ENCODE assay signal across 8 cellular contexts in genomic region chr17:79835953-79836951, GRCh38. TPM values are rescaled to one million over a fixed set of nuclear protein-coding genes. Genes with fewer than 3 reads are reported as not detected.
DNase-seq lines count a peak whose midpoint lies in the region; ATAC-seq and TF ChIP-seq lines count a peak whose summit lies in the region.

No MANE protein-coding gene starts in this region.

- peaks cover 11% of the 10 kb centered on the region for H3K4me1 Mint-ChIP-seq in T-helper 2 cell treated with Interferon-gamma antibody and Interleukin-4, amounts not matched to agents 5 μg/mL and 100 μg/mL, for 36 hours (ENCODE audit: low read depth)

- peaks cover 63% of the 10 kb centered on the region for H3K79me2 ChIP-seq in OCI-LY3 (ENCODE audit: low read length)

- peaks cover 58% of the 10 kb centered on the region for H3K36me3 ChIP-seq in OCI-LY3 (replicated peaks; ENCODE audit: low read depth, low read length)

- no peak overlapping the region for H2AFZ ChIP-seq in OCI-LY3 (ENCODE audit: low read depth, low read length)

- H3K9me3 ChIP-seq in OCI-LY3 (ENCODE audit: insufficient read depth, low read length), result no peaks in the 10 kb centered on the region

- peak overlapping the region; percentile 78 for H3K9ac ChIP-seq in OCI-LY3 (ENCODE audit: low read length)

- H4K20me1 ChIP-seq in OCI-LY3 (ENCODE audit: insufficient read depth, low read length), result peaks cover 74% of the 10 kb centered on the region

- H3K9me3 Mint-ChIP-seq in T-helper 2 cell treated with Interferon-gamma antibody and Interleukin-4, amounts not matched to agents 5 μg/mL and 100 μg/mL, for 36 hours, result no peaks in the 10 kb centered on the region

- peaks cover 31% of the 10 kb centered on the region for H3K36me3 Mint-ChIP-seq in T-helper 2 cell treated with Interferon-gamma antibody and Interleukin-4, amounts not matched to agents 5 μg/mL and 100 μg/mL, for 36 hours (ENCODE audit: low read depth)

- H3K4me1 ChIP-seq in OCI-LY3 (ENCODE audit: low read length), result peaks cover 18% of the 10 kb centered on the region

- H3K4me3 ChIP-seq in OCI-LY3 (ENCODE audit: low read length), result peak overlapping the region; percentile 99

- peaks cover 7% of the 10 kb centered on the region for H3K27me3 Mint-ChIP-seq in T-helper 2 cell treated with Interferon-gamma antibody and Interleukin-4, amounts not matched to agents 5 μg/mL and 100 μg/mL, for 36 hours (ENCODE audit: low read depth)

- H3K27ac ChIP-seq in OCI-LY3 (ENCODE audit: low read length), result peak overlapping the region; percentile 69

- no peak for TF ChIP-seq CTCF in OCI-LY3 (IDR thresholded peaks at IDR 0.05; ENCODE audit: low read depth, low read length)

- intact Hi-C loops in posterior vena cava (cut with DNase I), result loop anchor here in 1 of 2 donors (5.0 kb wide), 1 partner anchor 39 kb away; the partner anchor contains the start of gene CBX8

- H3K4me3 Mint-ChIP-seq in T-helper 2 cell treated with Interferon-gamma antibody and Interleukin-4, amounts not matched to agents 5 μg/mL and 100 μg/mL, for 36 hours, result peak overlapping the region; percentile 91

- H3K4me2 ChIP-seq in OCI-LY3 (ENCODE audit: low read length), result peak overlapping the region; percentile 93

- ATAC-seq in GM18517 (IDR thresholded peaks at IDR 0.05; ENCODE audit: unreplicated experiment), result no peak

- no peaks in the 10 kb centered on the region for H3K27me3 ChIP-seq in OCI-LY3 (ENCODE audit: low read depth, low read length)

- no peak for TF ChIP-seq POLR2A in erythroblast (IDR thresholded peaks at IDR 0.05; ENCODE audit: low read length)

- peak overlapping the region; percentile 41 for H3K27ac Mint-ChIP-seq in T-helper 2 cell treated with Interferon-gamma antibody and Interleukin-4, amounts not matched to agents 5 μg/mL and 100 μg/mL, for 36 hours

- no peak for DNase-seq in T-helper 2 cell treated with Interferon-gamma antibody and Interleukin-4, amounts not matched to agents 5 μg/mL and 100 μg/mL, for 36 hours (ENCODE audit: low spot score)
- no peak for DNase-seq in T-helper 2 cell
- peak; percentile 46 to 83 for DNase-seq in erythroblast (lab: John Stamatoyannopoulos, UW)
- peak; percentile 79 for DNase-seq in posterior vena cava (ENCODE audit: low spot score)
- no peak for DNase-seq in HuH-7 (ENCODE audit: low spot score)
- DNase-seq in NCI-H446 treated with DMSO at 0.1 percent for 48 hours (lab: John Stamatoyannopoulos, UW), result no peak

RNA-seq across cellular contexts. Expression of gene CBX4, which starts 3.0 kb away (rescaled TPM):
- total RNA-seq in posterior vena cava, result 10 to 100 TPM; 11.5 to 14.4 TPM

RNA-seq across cellular contexts. Expression of gene CBX8, which starts 39.4 kb away (rescaled TPM):
- 1 to 10 TPM; 4.4 to 5.1 TPM for total RNA-seq in posterior vena cava

RNA-seq across cellular contexts. Expression of gene CBX2, which starts 58.3 kb away (rescaled TPM):
- total RNA-seq in posterior vena cava, result 1 to 10 TPM; 1.6 to 1.8 TPM

Comparison
In these comparisons a context has a peak if more than half of its experiments do, and no peak if none do; other contexts are left out.
1. DNase-seq: peak in erythroblast (2 of 2) and posterior vena cava (single experiment); none in T-helper 2 cell treated with Interferon-gamma antibody and Interleukin-4, amounts not matched to agents 5 μg/mL and 100 μg/mL, for 36 hours (single experiment), T-helper 2 cell (0 of 5), HuH-7 (single experiment) and NCI-H446 treated with DMSO at 0.1 percent for 48 hours (single experiment).